16 cellular contexts compared by ENCODE assay signal in genomic region chr1:40911105-40911504, GRCh38. TPM values are rescaled to one million over a fixed set of nuclear protein-coding genes. Genes with fewer than 3 reads are reported as not detected.
DNase-seq lines count a peak whose midpoint lies in the region; ATAC-seq and TF ChIP-seq lines count a peak whose summit lies in the region.
"Had no signal": no experiment of that assay in that cellular context is flagged by ENCODE, and none has a peak within 500 bp of the region (broad histone marks: within the 10 kb centered on the region; RNA-seq: fewer than 3 reads in every experiment).

No MANE protein-coding gene starts in this region.

- in situ Hi-C loops in Panc1 (cut with HindIII; ENCODE audit: low pct_unique_long_range_greater_than_20kb, low sequenced_read_pairs): no loop called here

- H3K4me3 Mint-ChIP-seq in nephron progenitor cell: no peak overlapping the region
- H3K4me3 Mint-ChIP-seq: CD4-positive, alpha-beta T cell; H9 had no signal

- peak; percentile 56; the same call in 1 of the 2 replicates for ATAC-seq in Panc1
- ATAC-seq: A549 had no signal

- no TSS peak for BruUV-seq in Panc1 (replicated peaks; lab: Mats Ljungman, UMichigan)

- DNase-seq in activated effector memory CD4-positive, alpha-beta T cell treated with anti-CD3 and anti-CD28 coated beads, Interleukin-2, amount 50 U/mL, for 16 hours: peak; percentile 2
- DNase-seq in activated effector memory CD4-positive, alpha-beta T cell treated with Interleukin-2 at 50 U/mL for 16 hours: no peak
- DNase-seq in Panc1 (ENCODE audit: low read depth, low spot score): no peak
- no peak for DNase-seq in nephron progenitor cell
- no peak for DNase-seq in SK-N-DZ (ENCODE audit: low spot score)
- no peak for DNase-seq in stimulated activated CD4-positive, alpha-beta T cell treated with anti-CD3 and anti-CD28 coated beads, Interleukin-4, amount 100 ng/mL, for 4 hours
- DNase-seq in stimulated activated CD4-positive, alpha-beta T cell treated with anti-CD3 and anti-CD28 coated beads, Interleukin-4, amount 100 ng/mL, for 24 hours: no peak
- DNase-seq: AML-193; Caco-2; CD4-positive, alpha-beta T cell; GDM1; GOT3; H9 had no signal

- intact Hi-C loops in Panc1 (cut with micrococcal nuclease; ENCODE audit: unreplicated experiment): no loop called here

- TF ChIP-seq CTCF in Panc1 (IDR thresholded peaks at IDR 0.05) (no peak), nephron progenitor cell (IDR thresholded peaks at IDR 0.05) (no peak)

- peak overlapping the region; percentile 17 for H3K27ac Mint-ChIP-seq in nephron progenitor cell
- H3K27ac Mint-ChIP-seq: CD4-positive, alpha-beta T cell; H9 had no signal

- H3K27ac ChIP-seq in Panc1 (ENCODE audit: low read length): peak overlapping the region; percentile 84
- H3K27ac ChIP-seq: 22Rv1, C4-2B had no signal

- POLR2A ChIA-PET in Panc1 (lab: Charles Lee): interaction anchor here (0.7 kb wide), 2 partner anchors 43 to 531 kb away, joined by 4 to 6 read pairs; no protein-coding TSS in a partner anchor

- peaks cover 20% of the 10 kb centered on the region for H3K4me1 ChIP-seq in Panc1 (ENCODE audit: control insufficient read depth, insufficient read depth, low read length)
- H3K4me1 ChIP-seq: Caco-2 had no signal

- H3K27me3 Mint-ChIP-seq in nephron progenitor cell (ENCODE audit: low read depth, poor library complexity): peaks cover 21% of the 10 kb centered on the region
- H3K27me3 Mint-ChIP-seq: CD4-positive, alpha-beta T cell had no signal

- CTCF ChIA-PET in Panc1 (lab: Charles Lee): interaction anchor here (0.6 to 0.7 kb wide), 2 partner anchors 9 to 38 kb away, joined by 3 to 5 read pairs; no protein-coding TSS in a partner anchor

- no peak overlapping the region for H3K4me3 ChIP-seq in Panc1 (ENCODE audit: low read depth in 2 of 2, low read length in 2 of 2)
- H3K4me3 ChIP-seq: A549 had no signal

- no peaks in the 10 kb centered on the region for H3K27me3 ChIP-seq in Panc1 (ENCODE audit: control insufficient read depth, insufficient read depth, low read length)

- no peaks in the 10 kb centered on the region for H3K9me3 ChIP-seq in Panc1 (ENCODE audit: control insufficient read depth, insufficient read depth, low read depth, low read length)
- H3K9me3 ChIP-seq: A549, Caco-2 had no signal

- no peaks in the 10 kb centered on the region for H3K4me1 Mint-ChIP-seq in nephron progenitor cell

- H3K9me3 Mint-ChIP-seq in nephron progenitor cell: no peaks in the 10 kb centered on the region
- H3K9me3 Mint-ChIP-seq: CD4-positive, alpha-beta T cell; H9 had no signal

- H3K36me3 Mint-ChIP-seq in nephron progenitor cell (ENCODE audit: low read depth): no peaks in the 10 kb centered on the region

- H3K36me3 ChIP-seq in Panc1 (ENCODE audit: control insufficient read depth, insufficient read depth, low read length): no peaks in the 10 kb centered on the region

RNA-seq across cellular contexts. Expression of gene CITED4, which starts 48.9 kb away (rescaled TPM):
- total RNA-seq in Panc1 (2021; ENCODE audit: unreplicated experiment): 145 TPM
- 241 TPM for polyA plus RNA-seq in Panc1 (2012; ENCODE audit: insufficient read length)
- polyA plus RNA-seq in SK-N-DZ (2014; cell fraction: cytosol; rRNA removed): 5.2 and 9.1 TPM in 2 replicates
- polyA plus RNA-seq in SK-N-DZ (2014; cell fraction: nucleus; rRNA removed): 3.8 and 5.3 TPM in 2 replicates
